1 cellular context compared by ENCODE assay signal in genomic region chr4:314296-314903, GRCh38.
TF ChIP-seq lines count a peak whose summit lies in the region.

No MANE protein-coding gene starts in this region.

TF ChIP-seq in WTC11, 78 proteins besides CTCF, POLR2A, EP300 and RAD21:
- TF ChIP-seq ATF1 (CRISPR knock-in tag; IDR thresholded peaks at IDR 0.05) (no peak), NR3C1 (CRISPR knock-in tag; conservative IDR thresholded peaks at IDR 0.05; ENCODE audit: low read depth) (no peak), NFATC4 (CRISPR knock-in tag; IDR thresholded peaks at IDR 0.05) (no peak), EMX1 (CRISPR knock-in tag; IDR thresholded peaks at IDR 0.05) (no peak)
